In the genomic region with DNA sequence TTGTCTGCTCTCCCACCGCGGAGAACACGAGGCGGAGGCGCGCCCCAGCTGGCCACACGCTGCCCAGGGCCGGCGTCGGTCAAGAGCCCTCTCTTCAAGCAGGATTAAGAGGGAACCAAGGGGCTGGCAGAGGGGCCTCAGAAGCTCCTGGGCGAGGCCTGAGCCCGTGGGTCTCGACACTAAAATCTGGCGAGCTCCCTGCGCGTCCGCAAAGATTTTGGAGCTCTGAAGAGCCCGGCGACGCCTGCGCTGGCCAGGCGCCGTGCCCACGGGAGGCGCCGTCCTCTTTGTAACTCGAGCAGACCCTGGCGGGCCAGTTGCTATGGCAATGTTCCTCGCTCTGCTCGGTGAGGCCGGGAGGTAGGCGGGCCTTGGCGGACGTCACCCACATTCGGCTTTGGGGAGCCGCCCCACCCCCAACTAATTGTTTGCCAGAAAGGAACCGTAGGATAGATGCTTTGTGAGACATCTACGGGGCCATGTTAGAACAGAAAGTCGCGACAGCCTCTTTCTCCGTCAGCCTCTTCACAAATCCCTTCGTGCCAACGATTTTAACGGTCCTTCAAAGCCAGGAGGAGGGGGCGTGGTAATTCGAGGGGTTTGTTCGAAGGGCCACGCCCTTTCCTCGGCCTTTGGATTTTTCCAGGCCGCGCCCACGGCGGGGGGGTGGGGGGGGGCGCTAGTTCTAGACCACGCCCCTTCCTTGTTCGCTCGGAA, we compare ENCODE assay signal across 8 cellular contexts. TPM values are rescaled to one million over a fixed set of nuclear protein-coding genes. Genes with fewer than 3 reads are reported as not detected.
DNase-seq lines count a peak whose midpoint lies in the region; TF ChIP-seq lines count a peak whose summit lies in the region.

No MANE protein-coding gene starts in this region.

- peaks cover 23% of the 10 kb centered on the region for H3F3A ChIP-seq in neural progenitor cell (ENCODE audit: low read depth)

- peak overlapping the region; percentile 93 for H2AFZ ChIP-seq in neural progenitor cell (replicated peaks)

- H3K27ac ChIP-seq in neural progenitor cell (peak overlapping the region; percentile 99), stomach smooth muscle (ENCODE audit: low read length) (peak overlapping the region; percentile 96)

- H3K36me3 ChIP-seq in neural progenitor cell (no peaks in the 10 kb centered on the region), stomach smooth muscle (ENCODE audit: control insufficient read depth in 2 of 2, insufficient read depth in 2 of 2, low read length in 2 of 2) (no peaks in the 10 kb centered on the region)

- TF ChIP-seq CTCF in LNCaP clone FGC (IDR thresholded peaks at IDR 0.05; ENCODE audit: control insufficient read depth, extremely low read depth, insufficient read depth): no peak
- no peak for TF ChIP-seq CTCF in foreskin fibroblast (IDR thresholded peaks at IDR 0.05; ENCODE audit: low read depth, low read length)
- TF ChIP-seq CTCF in neural progenitor cell (IDR thresholded peaks at IDR 0.05): peak; percentile 27

- H3K36me3 Mint-ChIP-seq in neural progenitor cell: peaks cover 4% of the 10 kb centered on the region

- peaks cover 3% of the 10 kb centered on the region for H3K27me3 Mint-ChIP-seq in neural progenitor cell (ENCODE audit: insufficient read depth, low read depth)

- H3K27me3 ChIP-seq in neural progenitor cell: no peaks in the 10 kb centered on the region
- H3K27me3 ChIP-seq in stomach smooth muscle (ENCODE audit: control insufficient read depth in 1 of 2, insufficient read depth in 2 of 2, low read length in 2 of 2): no peaks in the 10 kb centered on the region

- peak; percentile 98 for DNase-seq in ELF-1 (ENCODE audit: low read depth, low spot score)
- peak; percentile 96 for DNase-seq in H4 (ENCODE audit: low spot score)
- DNase-seq in LNCaP clone FGC (ENCODE audit: low read depth): peak; percentile 81
- peak; percentile 91 for DNase-seq in SHP77 treated with DMSO at 0.1 percent for 48 hours (lab: John Stamatoyannopoulos, UW)
- peak; percentile 83 for DNase-seq in activated gamma-delta T cell treated with Interleukin-2 at 50 U/mL for 16 hours
- peak; percentile 96 to 99 for DNase-seq in foreskin fibroblast
- DNase-seq in neural progenitor cell (ENCODE audit: low spot score): peak; percentile 98

- peak overlapping the region; percentile 98 for H3K27ac Mint-ChIP-seq in neural progenitor cell

- H3K9ac ChIP-seq in neural progenitor cell (peak overlapping the region; percentile 85), stomach smooth muscle (ENCODE audit: low read length in 2 of 2) (peak overlapping the region; percentile 77 to 93)

- H3K4me3 Mint-ChIP-seq in neural progenitor cell: peak overlapping the region; percentile 89

- H3K4me2 ChIP-seq in neural progenitor cell: peak overlapping the region; percentile 88

- no peaks in the 10 kb centered on the region for H3K9me3 Mint-ChIP-seq in neural progenitor cell

- H3K4me1 Mint-ChIP-seq in neural progenitor cell: peaks cover 31% of the 10 kb centered on the region

- H3K4me3 ChIP-seq in LNCaP clone FGC (ENCODE audit: low read depth, low read length): peak overlapping the region; percentile 68
- H3K4me3 ChIP-seq in foreskin fibroblast (ENCODE audit: low read depth in 1 of 2, low read length in 2 of 2): peak overlapping the region; percentile 93 to 98
- peak overlapping the region; percentile 67 for H3K4me3 ChIP-seq in neural progenitor cell
- H3K4me3 ChIP-seq in stomach smooth muscle (ENCODE audit: low read length in 2 of 2): peak overlapping the region; percentile 90 to 93

- H3K4me1 ChIP-seq in neural progenitor cell (peaks cover 10% of the 10 kb centered on the region), stomach smooth muscle (ENCODE audit: control insufficient read depth, insufficient read depth, low read length) (peaks cover 24% of the 10 kb centered on the region)

- peaks cover 24% of the 10 kb centered on the region for H4K20me1 ChIP-seq in neural progenitor cell (ENCODE audit: low read depth)

- H3K9me3 ChIP-seq in neural progenitor cell (ENCODE audit: low read depth) (no peaks in the 10 kb centered on the region), stomach smooth muscle (ENCODE audit: control insufficient read depth in 2 of 2, low read length in 2 of 2) (no peaks in the 10 kb centered on the region)

- H3K79me2 ChIP-seq in neural progenitor cell (ENCODE audit: low read depth): peaks cover 43% of the 10 kb centered on the region

RNA-seq across cellular contexts. Expression of gene CNOT8, which starts 0.7 kb away (rescaled TPM):
- total RNA-seq in H4 (2014; rRNA removed; shearing (Covaris generic)): 57.9 and 61.4 TPM in 2 replicates
- total RNA-seq in neural progenitor cell (ENCODE audit: low replicate concordance): 81.8 and 90.8 TPM in 2 replicates

RNA-seq across cellular contexts. Expression of gene FAXDC2, which starts 7.3 kb away (rescaled TPM):
- 0.81 and 3.2 TPM in 2 replicates for total RNA-seq in H4 (2014; rRNA removed; shearing (Covaris generic))
- total RNA-seq in neural progenitor cell (ENCODE audit: low replicate concordance): 7.3 and 9.2 TPM in 2 replicates

Comparison
In these comparisons a context has a peak if more than half of its experiments do, and no peak if none do; other contexts are left out.
1. Peak in every context shown above with its lines: DNase-seq, H3K4me3 ChIP-seq and H3K27ac ChIP-seq.